25 cellular contexts compared by ENCODE assay signal in the genomic region with DNA sequence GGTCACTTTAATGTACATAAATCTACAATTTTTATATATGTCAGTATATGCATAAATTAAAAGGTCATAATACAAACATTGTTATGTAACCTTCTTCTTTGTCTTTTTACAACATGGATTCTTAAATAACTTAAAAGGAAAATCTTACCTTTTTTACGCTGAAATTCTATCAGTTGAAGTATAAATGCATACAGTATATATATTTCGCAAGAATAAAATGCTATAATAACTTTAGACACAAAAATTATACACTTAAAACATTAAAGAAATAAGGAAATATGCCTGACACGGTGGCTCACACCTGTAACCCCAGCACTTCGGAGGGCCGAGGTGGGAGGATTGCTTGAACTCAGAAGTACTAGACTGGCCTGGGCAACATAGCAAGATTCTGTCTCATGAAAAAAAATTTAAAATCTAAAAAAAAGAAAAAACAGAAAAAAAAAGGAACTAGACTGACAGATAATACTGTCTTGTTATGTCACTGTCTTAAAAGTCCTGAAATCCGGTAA.
"Had no signal": no experiment of that assay in that cellular context is flagged by ENCODE, and none has a peak within 500 bp of the region (broad histone marks: within the 10 kb centered on the region; RNA-seq: fewer than 3 reads in every experiment).

No MANE protein-coding gene starts in this region.

- H3K4me3 Mint-ChIP-seq: dendritic cell treated with granulocyte-macrophage colony-stimulating factor and Interleukin-4, amounts not matched to agents 40 ng/mL and 50 ng/mL, for 4 days; effector memory CD8-positive, alpha-beta T cell; endodermal cell; immature natural killer cell; mesothelial cell of epicardium; naive B cell had no signal

- H3K9me3 ChIP-seq: colonic mucosa, esophagus muscularis mucosa, gastroesophageal sphincter, heart left ventricle, left lung, lower lobe of right lung, mucosa of descending colon had no signal

- H3K27ac Mint-ChIP-seq: dendritic cell treated with granulocyte-macrophage colony-stimulating factor and Interleukin-4, amounts not matched to agents 40 ng/mL and 50 ng/mL, for 4 days; effector memory CD8-positive, alpha-beta T cell; endodermal cell; immature natural killer cell; mesothelial cell of epicardium had no signal

- ATAC-seq: effector memory CD8-positive, alpha-beta T cell; foreskin keratinocyte; gastroesophageal sphincter; heart left ventricle; left cardiac atrium; left lung; left ventricle myocardium superior; lower lobe of right lung; mucosa of descending colon had no signal

- H3K4me1 Mint-ChIP-seq: endodermal cell, immature natural killer cell, naive B cell had no signal

- H2AFZ ChIP-seq: hepatocyte had no signal

- H3K4me3 ChIP-seq: colonic mucosa, esophagus muscularis mucosa, gastroesophageal sphincter, heart left ventricle, hepatocyte, left lung, lower lobe of right lung, mucosa of descending colon had no signal

- DNase-seq: colonic mucosa; cortex of kidney; effector CD8-positive, alpha-beta T cell; effector memory CD8-positive, alpha-beta T cell; endodermal cell; foreskin keratinocyte; heart left ventricle; hypothalamus; immature natural killer cell; left cardiac atrium; left ventricle myocardium superior; lower lobe of right lung; mesenchymal stem cell; mucosa of descending colon; naive B cell had no signal

- H3K36me3 ChIP-seq: colonic mucosa had no signal

- H3K4me2 ChIP-seq: hepatocyte had no signal

- FAIRE-seq: endometrium, frontal cortex, keratinocyte had no signal

- H3K27me3 Mint-ChIP-seq: dendritic cell treated with granulocyte-macrophage colony-stimulating factor and Interleukin-4, amounts not matched to agents 40 ng/mL and 50 ng/mL, for 4 days; effector memory CD8-positive, alpha-beta T cell; naive B cell had no signal

- H3K27me3 ChIP-seq: colonic mucosa, esophagus muscularis mucosa, foreskin keratinocyte, gastroesophageal sphincter, heart left ventricle, hepatocyte, left lung had no signal

- H3K27ac ChIP-seq: colonic mucosa, epithelial cell of prostate, esophagus muscularis mucosa, foreskin keratinocyte, gastroesophageal sphincter, heart left ventricle, hepatocyte, left lung, lower lobe of right lung had no signal

- H3K4me1 ChIP-seq: esophagus muscularis mucosa, foreskin keratinocyte, gastroesophageal sphincter, heart left ventricle, left lung, lower lobe of right lung had no signal
